Comparison of ENCODE assay signal across 7 cellular contexts in the genomic region with DNA sequence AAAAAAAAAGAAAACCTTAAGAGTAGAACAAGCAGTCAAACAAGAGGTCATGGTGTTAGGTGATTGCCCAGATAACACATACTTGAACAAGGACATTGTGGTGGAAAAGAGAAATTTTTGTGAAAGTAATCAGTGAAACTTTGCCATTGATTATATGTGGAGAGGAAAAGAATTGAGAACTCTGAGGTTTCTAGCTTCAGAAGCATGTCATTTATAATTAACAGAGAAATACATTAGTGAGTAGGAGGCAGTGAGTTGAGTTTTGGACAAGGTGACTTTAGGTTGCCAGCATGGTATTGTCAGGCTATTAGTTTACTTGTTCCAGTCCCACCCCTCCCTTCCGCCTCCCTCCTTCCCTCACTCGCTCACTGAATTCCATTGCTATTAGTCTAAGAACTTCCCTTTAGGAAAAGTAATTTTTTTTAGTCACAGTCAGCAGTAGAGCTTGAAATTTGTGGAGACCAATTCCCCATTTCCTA. TPM values are rescaled to one million over a fixed set of nuclear protein-coding genes. Genes with fewer than 3 reads are reported as not detected.
DNase-seq lines count a peak whose midpoint lies in the region; FAIRE-seq and TF ChIP-seq lines count a peak whose summit lies in the region.

No MANE protein-coding gene starts in this region.

- TF ChIP-seq EP300 in Ishikawa (IDR thresholded peaks at IDR 0.05; ENCODE audit: borderline replicate concordance) = peak; percentile 44; the same call in 1 of the 2 replicates

- peak; percentile 45 for FAIRE-seq in GM19239 (lab: Jason Lieb, UNC)

- DNase-seq in GM19239 (ENCODE audit: insufficient read length, low spot score) = no peak
- peak; percentile 51 for DNase-seq in dermis blood vessel endothelial cell
- peak; percentile 53 for DNase-seq in skeletal muscle cell (ENCODE audit: low read depth)
- DNase-seq in NCI-H69 (lab: John Stamatoyannopoulos, UW) = no peak
- DNase-seq in stimulated activated CD4-positive, alpha-beta T cell treated with anti-CD3 and anti-CD28 coated beads, Interleukin-15, amount 100 ng/mL, for 24 hours = no peak
- no peak for DNase-seq in activated CD4-positive, alpha-beta T cell treated with anti-CD3 and anti-CD28 coated beads for 48 hours

- no peak overlapping the region for H3K4me3 ChIP-seq in skeletal muscle cell (ENCODE audit: low read depth, low read length)

- TF ChIP-seq RAD21 in Ishikawa (IDR thresholded peaks at IDR 0.05; ENCODE audit: low read depth) = no peak

TF ChIP-seq in Ishikawa, 13 proteins besides CTCF, POLR2A, EP300 and RAD21:
- TF ChIP-seq TAF1 (IDR thresholded peaks at IDR 0.05; ENCODE audit: low read depth) (no peak), ZBTB7A (IDR thresholded peaks at IDR 0.05; ENCODE audit: low read depth) (no peak), CEBPB (IDR thresholded peaks at IDR 0.05) (no peak), EGR1 (IDR thresholded peaks at IDR 0.05) (no peak), NFIC (IDR thresholded peaks at IDR 0.05) (peak; percentile 33; the same call in 1 of the 2 replicates), TCF12 (IDR thresholded peaks at IDR 0.05; ENCODE audit: low read depth) (peak; percentile 31; the same call in 1 of the 2 replicates), REST (IDR thresholded peaks at IDR 0.05; ENCODE audit: low read depth) (no peak), MAX (IDR thresholded peaks at IDR 0.05) (no peak), FOXM1 (IDR thresholded peaks at IDR 0.05; ENCODE audit: borderline replicate concordance, low read depth) (no peak), TEAD4 (IDR thresholded peaks at IDR 0.05) (peak; percentile 62), CREB1 (IDR thresholded peaks at IDR 0.05; ENCODE audit: low read depth) (no peak), YY1 (IDR thresholded peaks at IDR 0.05; ENCODE audit: low read depth) (no peak)
- TF ChIP-seq, protein P1, sequence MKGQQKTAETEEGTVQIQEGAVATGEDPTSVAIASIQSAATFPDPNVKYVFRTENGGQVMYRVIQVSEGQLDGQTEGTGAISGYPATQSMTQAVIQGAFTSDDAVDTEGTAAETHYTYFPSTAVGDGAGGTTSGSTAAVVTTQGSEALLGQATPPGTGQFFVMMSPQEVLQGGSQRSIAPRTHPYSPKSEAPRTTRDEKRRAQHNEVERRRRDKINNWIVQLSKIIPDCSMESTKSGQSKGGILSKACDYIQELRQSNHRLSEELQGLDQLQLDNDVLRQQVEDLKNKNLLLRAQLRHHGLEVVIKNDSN (IDR thresholded peaks at IDR 0.05) = no peak
TF ChIP-seq in Ishikawa: peak in this region for 3.

RNA-seq across cellular contexts. Expression of gene TAB2, which starts 17.2 kb away (rescaled TPM):
- total RNA-seq in dermis blood vessel endothelial cell = 15.0 and 33.6 TPM in 2 replicates

Comparison
In these comparisons a context has a peak if more than half of its experiments do, and no peak if none do; other contexts are left out.
1. DNase-seq: peak in dermis blood vessel endothelial cell (single experiment) and skeletal muscle cell (single experiment); none in GM19239 (single experiment), NCI-H69 (single experiment), stimulated activated CD4-positive, alpha-beta T cell treated with anti-CD3 and anti-CD28 coated beads, Interleukin-15, amount 100 ng/mL, for 24 hours (single experiment) and activated CD4-positive, alpha-beta T cell treated with anti-CD3 and anti-CD28 coated beads for 48 hours (single experiment).